ENCODE assay signal across 1 cellular context in the genomic region with DNA sequence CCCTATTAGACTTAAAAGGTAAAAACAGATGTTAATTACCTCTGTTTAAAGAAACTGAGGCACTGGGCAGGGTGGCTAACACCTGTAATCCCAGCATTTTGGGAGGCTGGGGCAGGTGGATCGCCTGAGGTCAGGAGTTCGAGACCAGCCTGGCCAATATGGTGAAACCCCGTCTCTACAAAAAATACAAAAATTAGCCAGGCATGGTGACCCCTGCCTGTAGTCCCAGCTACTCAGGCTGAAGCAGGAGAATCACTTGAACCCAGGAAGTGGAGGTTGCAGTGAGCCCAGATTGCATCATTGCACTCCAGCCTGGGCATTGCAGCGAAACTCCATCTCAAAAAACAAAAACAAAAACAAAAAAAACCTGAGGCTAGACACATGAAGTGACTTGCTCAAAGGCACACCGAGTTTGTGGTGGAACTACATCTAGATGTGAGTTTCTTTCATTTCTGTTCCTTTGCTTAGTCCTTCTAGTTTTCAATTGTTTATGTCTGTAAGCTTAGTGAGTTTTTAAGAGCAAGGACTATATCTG.
A peak's percentile ranks its signal among the peaks of the same experiment; 100 is the strongest.
TF ChIP-seq lines count a peak whose summit lies in the region.

No MANE protein-coding gene starts in this region.

TF ChIP-seq in HepG2, 621 proteins besides CTCF, POLR2A, EP300 and RAD21:
- TF ChIP-seq CEBPB (IDR thresholded peaks at IDR 0.05; ENCODE audit: borderline replicate concordance, low read depth, low read length) (0 out of 2 replicates have a peak, but pooled peaks have one; percentile 1), ATF7 (IDR thresholded peaks at IDR 0.05) (peak; percentile 28; the same call in 1 of the 2 replicates), ATF7 (CRISPR knock-in tag; IDR thresholded peaks at IDR 0.05) (no peak), NRL (CRISPR knock-in tag; IDR thresholded peaks at IDR 0.05; ENCODE audit: borderline replicate concordance) (no peak), GPN1 (CRISPR knock-in tag; IDR thresholded peaks at IDR 0.05; ENCODE audit: borderline replicate concordance) (no peak)
- TF ChIP-seq, protein P1, sequence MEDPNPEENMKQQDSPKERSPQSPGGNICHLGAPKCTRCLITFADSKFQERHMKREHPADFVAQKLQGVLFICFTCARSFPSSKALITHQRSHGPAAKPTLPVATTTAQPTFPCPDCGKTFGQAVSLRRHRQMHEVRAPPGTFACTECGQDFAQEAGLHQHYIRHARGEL (CRISPR knock-in tag; IDR thresholded peaks at IDR 0.05), result no peak
